In genomic region chr1:55479970-55480369, GRCh38 we compare ENCODE assay signal across 21 cellular contexts.
"Had no signal": no experiment of that assay in that cellular context is flagged by ENCODE, and none has a peak within 500 bp of the region (broad histone marks: within the 10 kb centered on the region; RNA-seq: fewer than 3 reads in every experiment).

No MANE protein-coding gene starts in this region.

- H3K36me3 ChIP-seq: cardiac muscle cell, heart right ventricle, lower lobe of right lung, neural progenitor cell, thoracic aorta, upper lobe of right lung had no signal

- H3K4me1 ChIP-seq: neural progenitor cell, upper lobe of right lung had no signal

- H3K4me3 ChIP-seq: body of pancreas, cardiac muscle cell, heart right ventricle, lower lobe of right lung, neural progenitor cell, thoracic aorta, upper lobe of right lung had no signal

- H3K9me3 ChIP-seq: body of pancreas, lower lobe of right lung, thoracic aorta, upper lobe of right lung had no signal

- H3K4me2 ChIP-seq: neural progenitor cell had no signal

- H3K27ac ChIP-seq: body of pancreas, cardiac muscle cell, heart right ventricle, lower lobe of right lung, neural progenitor cell, thoracic aorta, upper lobe of right lung had no signal

- H2AFZ ChIP-seq: neural progenitor cell had no signal

- H3K27me3 ChIP-seq: body of pancreas, cardiac muscle cell, heart right ventricle, neural progenitor cell, upper lobe of right lung had no signal

- H3K9ac ChIP-seq: neural progenitor cell had no signal

- DNase-seq: activated CD4-positive, alpha-beta memory T cell treated with anti-CD3 and anti-CD28 coated beads for 36 hours; activated CD4-positive, alpha-beta T cell treated with anti-CD3 and anti-CD28 coated beads for 48 hours; activated effector memory CD4-positive, alpha-beta T cell treated with anti-CD3 and anti-CD28 coated beads, Interleukin-2, amount 50 U/mL, for 16 hours; activated T-cell treated with anti-CD3 and anti-CD28 coated beads, Interleukin-2, amount 50 U/mL, for 72 hours; anterior cingulate cortex; body of pancreas; dermis blood vessel endothelial cell; effector CD8-positive, alpha-beta T cell; erythroblast; foreskin fibroblast; heart right ventricle; lower lobe of right lung; naive thymus-derived CD4-positive, alpha-beta T cell; retina; stimulated activated CD4-positive, alpha-beta T cell treated with anti-CD3 and anti-CD28 coated beads, Interleukin-2, amount 100 ng/mL, for 48 hours; stimulated activated naive CD4-positive, alpha-beta T cell treated with Interleukin-2 at 50 U/mL for 16 hours; T-helper 1 cell; upper lobe of right lung had no signal
